19 cellular contexts compared by ENCODE assay signal in genomic region chr20:23644159-23644558, GRCh38. TPM values are rescaled to one million over a fixed set of nuclear protein-coding genes. Genes with fewer than 3 reads are reported as not detected.
"Had no signal": no experiment of that assay in that cellular context is flagged by ENCODE, and none has a peak within 500 bp of the region (broad histone marks: within the 10 kb centered on the region; RNA-seq: fewer than 3 reads in every experiment).

No MANE protein-coding gene starts in this region.

- ATAC-seq: activated CD4-positive, CD25-positive, alpha-beta regulatory T cell treated with anti-CD3 and anti-CD28 coated beads, Interleukin-2, amount 50 U/mL, for 24 hours; activated CD8-positive, alpha-beta T cell treated with anti-CD3 and anti-CD28 coated beads for 36 hours; activated T-cell treated with anti-CD3 and anti-CD28 coated beads, Interleukin-2, amount 50 U/mL, for 72 hours had no signal

- H3K4me2 ChIP-seq: PC-9 had no signal

- H3K27me3 ChIP-seq: breast epithelium had no signal

- H3K9me3 ChIP-seq: breast epithelium had no signal

- H3K27ac ChIP-seq: breast epithelium, PC-9 had no signal

- H3K4me1 ChIP-seq: breast epithelium had no signal

- DNase-seq: activated CD4-positive, alpha-beta T cell treated with anti-CD3 and anti-CD28 coated beads for 4 hours; activated CD8-positive, alpha-beta memory T cell treated with anti-CD3 and anti-CD28 coated beads, Interleukin-2, amount 50 U/mL, for 4 hours; activated CD8-positive, alpha-beta T cell treated with anti-CD3 and anti-CD28 coated beads for 36 hours; activated T-cell treated with anti-CD3 and anti-CD28 coated beads, Interleukin-2, amount 50 U/mL, for 72 hours; aorta; central memory CD4-positive, alpha-beta T cell; NCI-H1092; NCI-H1417; NCI-H2029 treated with DMSO at 0.1 percent for 48 hours; NCI-H345; NCI-H510A; NCI-H69; SHP77 treated with DMSO at 0.1 percent for 48 hours had no signal

- H2AFZ ChIP-seq: PC-9 had no signal

- H3K4me3 ChIP-seq: breast epithelium, PC-9 had no signal

- H3K36me3 ChIP-seq: breast epithelium had no signal

RNA-seq across cellular contexts. Expression of gene CST9, which starts 38.4 kb away (rescaled TPM):
- total RNA-seq: activated CD8-positive, alpha-beta T cell treated with anti-CD3 and anti-CD28 coated beads for 36 hours; activated T-cell treated with anti-CD3 and anti-CD28 coated beads, Interleukin-2, amount 50 U/mL, for 72 hours; activated T-helper 2 cell treated with anti-CD3 and anti-CD28 coated beads, Interferon-gamma antibody, Interleukin-2, Interleukin-4, amounts not matched to agents 10 μg/mL and 5 μg/mL and 100 μg/mL, durations not matched to agents 14 hours and 24 hours and 36 hours; aorta; MCF 10A; PC-9; SK-MEL-5 had no signal
- polyA plus RNA-seq: aorta had no signal

RNA-seq across cellular contexts. Expression of gene CST4, which starts 44.7 kb away (rescaled TPM):
- total RNA-seq: activated CD8-positive, alpha-beta T cell treated with anti-CD3 and anti-CD28 coated beads for 36 hours; activated T-cell treated with anti-CD3 and anti-CD28 coated beads, Interleukin-2, amount 50 U/mL, for 72 hours; activated T-helper 2 cell treated with anti-CD3 and anti-CD28 coated beads, Interferon-gamma antibody, Interleukin-2, Interleukin-4, amounts not matched to agents 10 μg/mL and 5 μg/mL and 100 μg/mL, durations not matched to agents 14 hours and 24 hours and 36 hours; aorta; breast epithelium; MCF 10A; PC-9; SK-MEL-5 had no signal
- polyA plus RNA-seq: aorta had no signal
